13 cellular contexts compared by ENCODE assay signal in the genomic region with DNA sequence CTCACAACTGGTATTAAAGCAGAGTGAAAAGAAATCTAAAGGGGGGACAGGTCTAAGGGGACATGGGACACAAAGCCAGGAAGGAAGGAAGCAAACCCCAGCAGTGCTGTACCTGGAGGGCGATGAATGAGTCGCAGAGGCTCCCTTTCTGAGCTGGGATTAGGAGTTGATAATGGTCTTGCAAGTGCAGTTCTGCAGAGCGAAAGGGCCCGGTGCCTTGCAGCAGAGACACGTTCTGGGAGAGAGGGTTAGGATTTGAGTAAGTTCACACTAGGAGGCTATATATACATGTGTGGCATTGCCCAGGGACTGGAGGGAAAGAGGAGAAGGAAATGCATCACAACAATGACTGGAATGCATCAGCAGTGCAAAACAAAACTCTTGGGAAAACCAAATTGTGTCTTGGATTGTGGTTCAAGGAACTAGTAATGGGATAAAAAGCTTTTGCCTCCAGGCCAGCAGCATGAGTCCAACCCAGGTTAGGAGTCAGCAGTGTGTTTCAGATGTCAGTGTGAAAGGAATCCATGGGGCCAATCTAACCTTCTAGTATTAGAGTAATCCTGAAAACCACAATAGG. TPM values are rescaled to one million over a fixed set of nuclear protein-coding genes. Genes with fewer than 3 reads are reported as not detected.
DNase-seq lines count a peak whose midpoint lies in the region; TF ChIP-seq lines count a peak whose summit lies in the region.
"Had no signal": no experiment of that assay in that cellular context is flagged by ENCODE, and none has a peak within 500 bp of the region (broad histone marks: within the 10 kb centered on the region; RNA-seq: fewer than 3 reads in every experiment).

No MANE protein-coding gene starts in this region.

- H3K4me1 ChIP-seq in NT2/D1 (ENCODE audit: insufficient read depth, insufficient read length) (peaks cover 4% of the 10 kb centered on the region), ascending aorta (peaks cover 0 to 7% of the 10 kb centered on the region in 2 donors)
- H3K4me1 ChIP-seq: HAP-1 had no signal

- no peaks in the 10 kb centered on the region for H3K36me3 ChIP-seq in NT2/D1 (ENCODE audit: insufficient read depth, insufficient read length, low read length)
- H3K36me3 ChIP-seq in ascending aorta: no peaks in the 10 kb centered on the region
- H3K36me3 ChIP-seq: HAP-1 had no signal

- TF ChIP-seq CTCF in choroid plexus epithelial cell (conservative IDR thresholded peaks at IDR 0.05; ENCODE audit: low read depth, low read length): no peak
- TF ChIP-seq CTCF in dorsolateral prefrontal cortex (IDR thresholded peaks at IDR 0.05 in 54 of 56, conservative IDR thresholded peaks at IDR 0.05 in 2 of 56; ENCODE audit: low read depth in 1 of 56, partially characterized antibody in 56 of 56): no peak
- TF ChIP-seq CTCF in ascending aorta (IDR thresholded peaks at IDR 0.05): no peak

- H3K4me3 ChIP-seq in NT2/D1 (ENCODE audit: insufficient read length, low read depth) (peak overlapping the region; percentile 36), choroid plexus epithelial cell (ENCODE audit: low read depth, low read length) (no peak overlapping the region), dorsolateral prefrontal cortex (no peak overlapping the region), ascending aorta (no peak overlapping the region)
- H3K4me3 ChIP-seq: HAP-1 had no signal

- in situ Hi-C loops in G401 (cut with HindIII; ENCODE audit: low sequenced_read_pairs): no loop called here

- H3K9ac ChIP-seq in NT2/D1 (ENCODE audit: insufficient read length, low read depth): peak overlapping the region; percentile 56

- H3K27me3 ChIP-seq in NT2/D1 (ENCODE audit: insufficient read depth, insufficient read length) (no peaks in the 10 kb centered on the region), dorsolateral prefrontal cortex (no peaks in the 10 kb centered on the region), ascending aorta (no peaks in the 10 kb centered on the region)

- DNase-seq in Daoy (ENCODE audit: low read depth): peak; percentile 66
- peak; percentile 39 for DNase-seq in NT2/D1 (ENCODE audit: low read depth, low spot score)
- DNase-seq in choroid plexus epithelial cell (ENCODE audit: low read depth): peak; percentile 74
- DNase-seq in myocyte (ENCODE audit: low read depth): peak; percentile 23
- no peak for DNase-seq in dorsolateral prefrontal cortex
- no peak for DNase-seq in G401 (ENCODE audit: low spot score)
- no peak for DNase-seq in DMS153 treated with DMSO at 0.1 percent for 48 hours (lab: John Stamatoyannopoulos, UW; ENCODE audit: unreplicated experiment)
- DNase-seq in ascending aorta (ENCODE audit: low spot score in 2 of 2): no peak
- DNase-seq: activated T-cell treated with anti-CD3 and anti-CD28 coated beads, Interleukin-2, amount 50 U/mL, for 24 hours; CD4-positive, alpha-beta memory T cell; NCI-H1694; NCI-H774 had no signal

- intact Hi-C loops in dorsolateral prefrontal cortex (cut with DNase I) (no loop called here), ascending aorta (cut with DNase I) (no loop called here)

- no peak overlapping the region for H3K27ac ChIP-seq in dorsolateral prefrontal cortex
- no peak overlapping the region for H3K27ac ChIP-seq in ascending aorta

- peaks cover 8% of the 10 kb centered on the region for H3K9me3 ChIP-seq in NT2/D1 (ENCODE audit: insufficient read depth, low read length)
- H3K9me3 ChIP-seq in ascending aorta: no peaks in the 10 kb centered on the region
- H3K9me3 ChIP-seq: HAP-1 had no signal

RNA-seq across cellular contexts. Expression of a gene that starts 38.8 kb away (rescaled TPM):
- total RNA-seq in Daoy (2014; rRNA removed; shearing (Covaris generic)): 7.4 and 10.1 TPM in 2 replicates
- 11.1 and 16.2 TPM in 2 replicates for total RNA-seq in myocyte
- polyA plus RNA-seq in myocyte (2012): 2.4 TPM
- total RNA-seq in dorsolateral prefrontal cortex: 100 to 1,000 TPM in 105 of 120 experiments, 10 to 100 TPM in 15; 63.9 to 237 (median 123) TPM
- total RNA-seq in G401 (2014; rRNA removed; shearing (Covaris generic)): 0.12 and 0.98 TPM in 2 replicates
- total RNA-seq in ascending aorta: 116 TPM
- polyA plus RNA-seq: CD4-positive, alpha-beta memory T cell had no signal

Comparison
In these comparisons a context has a peak if more than half of its experiments do, and no peak if none do; other contexts are left out.
1. DNase-seq: peak in Daoy (single experiment), NT2/D1 (single experiment), choroid plexus epithelial cell (single experiment) and myocyte (single experiment); none in dorsolateral prefrontal cortex (0 of 10), G401 (single experiment), DMS153 treated with DMSO at 0.1 percent for 48 hours (single experiment) and ascending aorta (0 of 2).